Comparison of ENCODE assay signal across 20 cellular contexts in the genomic region with DNA sequence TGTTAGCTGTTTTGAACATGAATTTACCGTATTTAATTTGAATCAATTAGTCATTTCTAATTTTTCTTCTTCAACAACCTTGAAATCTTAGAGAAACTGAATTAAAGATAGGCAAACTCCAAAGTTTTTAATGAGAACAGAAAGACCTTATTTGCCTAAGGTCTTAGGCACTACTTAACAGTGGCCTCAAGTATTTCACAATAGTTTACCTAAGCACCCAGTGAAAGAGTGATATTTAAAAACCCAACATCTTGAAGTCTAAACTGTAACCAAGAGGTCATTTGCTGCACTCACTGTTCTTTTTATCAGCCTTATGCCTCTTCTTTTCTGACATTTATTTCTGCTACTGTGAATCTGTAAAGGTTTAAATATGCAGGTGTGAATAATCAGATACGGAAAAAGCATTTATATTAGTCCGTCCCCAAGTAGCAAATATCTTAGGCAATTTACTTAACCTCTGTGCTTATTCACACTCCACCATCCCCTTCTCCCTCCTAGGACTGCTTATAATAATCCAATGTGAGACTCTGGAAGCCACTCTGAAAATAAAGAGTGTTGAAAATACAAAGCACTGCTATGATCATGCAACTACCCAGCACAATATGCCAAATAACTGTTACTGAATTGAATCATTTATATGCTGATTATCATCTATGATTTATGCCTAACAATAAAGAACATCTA.
DNase-seq lines count a peak whose midpoint lies in the region; ATAC-seq, FAIRE-seq and TF ChIP-seq lines count a peak whose summit lies in the region.
"Had no signal": no experiment of that assay in that cellular context is flagged by ENCODE, and none has a peak within 500 bp of the region (broad histone marks: within the 10 kb centered on the region; RNA-seq: fewer than 3 reads in every experiment).

No MANE protein-coding gene starts in this region.

- no peak for TF ChIP-seq RAD21 in H1 (IDR thresholded peaks at IDR 0.05 in 1 of 2, conservative IDR thresholded peaks at IDR 0.05 in 1 of 2; ENCODE audit: low read depth in 2 of 2, low read length in 2 of 2)

- H3K4me2 ChIP-seq in H1 (ENCODE audit: insufficient read depth in 1 of 2, low read depth in 2 of 2, low read length in 2 of 2) = no peak overlapping the region
- H3K4me2 ChIP-seq: A549 had no signal

- TF ChIP-seq EP300 in H1 (IDR thresholded peaks at IDR 0.05; ENCODE audit: borderline replicate concordance in 1 of 2, low read depth in 2 of 2, low read length in 2 of 2) = no peak

- no peak overlapping the region for H4K91ac ChIP-seq in H1 (replicated peaks; ENCODE audit: insufficient read length, low read length)

- H4K20me1 ChIP-seq in H1 (replicated peaks in 1 of 2; ENCODE audit: control insufficient read depth in 1 of 2, insufficient read depth in 2 of 2, low read length in 2 of 2) = peaks cover 3 to 7% of the 10 kb centered on the region in 2 experiments

- H3K23me2 ChIP-seq in H1 (ENCODE audit: low read depth, low read length) = no peaks in the 10 kb centered on the region

- WGBS in H1 (ENCODE audit: extremely low coverage in 1 of 2, insufficient coverage in 1 of 2, insufficient read length in 1 of 2, insufficient replicate concordance in 2 of 2, low coverage in 1 of 2, low lambda C conversion rate in 2 of 2, missing lambda C conversion rate in 1 of 2), 2 experiments = 80% methylated on average over 3 of the region's 3 CpGs; no CpG with 5 or more reads in 1 of the 2 experiments

- H2AK5ac ChIP-seq in H1 (ENCODE audit: low read depth, low read length) = no peak overlapping the region

- H3K27ac ChIP-seq in 22Rv1 (peak overlapping the region; percentile 8; the same call in 1 of the 2 replicates), H1 (ENCODE audit: low read depth, low read length) (no peak overlapping the region)
- H3K27ac ChIP-seq: A549 had no signal

- no peaks in the 10 kb centered on the region for H3K9me3 ChIP-seq in H1 (ENCODE audit: insufficient read depth in 2 of 2, low read depth in 1 of 2, low read length in 1 of 2)
- H3K9me3 ChIP-seq: A549, BE2C had no signal

- peaks cover 6% of the 10 kb centered on the region for H3K79me1 ChIP-seq in H1 (ENCODE audit: low read depth, low read length)

- no peak for FAIRE-seq in H1 (lab: Jason Lieb, UNC)
- FAIRE-seq: A549, D721Med, H54 had no signal

- H3K18ac ChIP-seq in H1 (ENCODE audit: extremely low read depth, low read length) = no peak overlapping the region

- no peak overlapping the region for H2BK20ac ChIP-seq in H1 (ENCODE audit: low read length)

- H3K4me3 ChIP-seq in H1 (ENCODE audit: extremely low read depth in 1 of 4, insufficient read depth in 2 of 4, low read depth in 3 of 4, low read length in 4 of 4) = no peak overlapping the region
- H3K4me3 ChIP-seq: A549, GM12878 had no signal

- H3K4ac ChIP-seq in H1 (replicated peaks; ENCODE audit: insufficient read length, low read depth, low read length) = no peak overlapping the region

- H2BK12ac ChIP-seq in H1 (ENCODE audit: low read depth, low read length) = no peak overlapping the region

- H3K9ac ChIP-seq in H1 (replicated peaks in 1 of 4; ENCODE audit: extremely low read depth in 1 of 4, low read depth in 3 of 4, low read length in 3 of 4) = no peak overlapping the region

- H3K79me2 ChIP-seq in H1 (ENCODE audit: control insufficient read depth in 1 of 2, insufficient read depth in 2 of 2, low read length in 2 of 2) = peaks cover 0 to 28% of the 10 kb centered on the region in 2 experiments; a peak in 1 of 4 replicates

- no peaks in the 10 kb centered on the region for H3K36me3 ChIP-seq in H1 (ENCODE audit: control insufficient read depth in 2 of 4, insufficient read depth in 4 of 4, low read length in 3 of 4)
- H3K36me3 ChIP-seq: BE2C had no signal

- POLR2A ChIA-PET in H1 (lab: Charles Lee; ENCODE audit: partially characterized antibody) = no interaction called here

- H3K4me1 ChIP-seq in H1 (replicated peaks in 1 of 4; ENCODE audit: control insufficient read depth in 3 of 4, insufficient read depth in 4 of 4, low read length in 3 of 4) = peaks cover 0 to 13% (median 0%) of the 10 kb centered on the region in 4 experiments; a peak in 1 of 7 replicates
- H3K4me1 ChIP-seq: A549, BE2C had no signal

- H2AFZ ChIP-seq in H1 (ENCODE audit: low read length) = no peak overlapping the region

- TF ChIP-seq CTCF in 22Rv1 (IDR thresholded peaks at IDR 0.05) (no peak), H1 (IDR thresholded peaks at IDR 0.05; ENCODE audit: control extremely low read depth in 1 of 3, insufficient read depth in 1 of 3, low read depth in 1 of 3, low read length in 3 of 3) (no peak), nephron progenitor cell (IDR thresholded peaks at IDR 0.05) (no peak)

- H2BK15ac ChIP-seq in H1 (ENCODE audit: low read length) = no peak overlapping the region

- peaks cover under 1% of the 10 kb centered on the region for H3K36me3 Mint-ChIP-seq in nephron progenitor cell (ENCODE audit: low read depth)

- H3K4me3 Mint-ChIP-seq in nephron progenitor cell = no peak overlapping the region

- DNase-seq in DMS79 treated with DMSO at 0.1 percent for 48 hours (lab: John Stamatoyannopoulos, UW) = peak; percentile 66
- DNase-seq in H1 (ENCODE audit: low read depth in 1 of 2, low spot score in 2 of 2) = no peak
- no peak for DNase-seq in nephron progenitor cell
- DNase-seq in Kasumi-1 (lab: John Stamatoyannopoulos, UW) = no peak
- no peak for DNase-seq in kidney glomerular epithelial cell (lab: John Stamatoyannopoulos, UW)
- DNase-seq: BE2C, DND-41, KG1, NCI-H1105, NCI-H2081, NCI-H446, NCI-H526 treated with DMSO at 0.1 percent for 48 hours, Right ventricle myocardium superior, SW 1271 had no signal

- ATAC-seq in HG03175 (IDR thresholded peaks at IDR 0.05; ENCODE audit: unreplicated experiment) = no peak
- ATAC-seq: A549, GM12878 had no signal

- no peak overlapping the region for H2BK120ac ChIP-seq in H1 (replicated peaks; ENCODE audit: low read depth, low read length)

- H2BK5ac ChIP-seq in H1 (ENCODE audit: low read depth, low read length) = no peak overlapping the region

- no peaks in the 10 kb centered on the region for H3K27me3 ChIP-seq in H1 (replicated peaks in 1 of 4; ENCODE audit: control insufficient read depth in 3 of 4, extremely low read depth in 1 of 4, insufficient read depth in 3 of 4, low read length in 3 of 4)

- no peak overlapping the region for H3K14ac ChIP-seq in H1 (ENCODE audit: insufficient read length)

- H3K27ac Mint-ChIP-seq in nephron progenitor cell = peak overlapping the region; percentile 26

- TF ChIP-seq POLR2A in H1 (IDR thresholded peaks at IDR 0.05; ENCODE audit: control extremely low read depth in 1 of 2, low read depth in 2 of 2, low read length in 2 of 2) = no peak

- CTCF ChIA-PET in H1 (lab: Charles Lee; ENCODE audit: partially characterized antibody) = no interaction called here

- H3K56ac ChIP-seq in H1 (replicated peaks; ENCODE audit: insufficient read length, low read depth, low read length) = no peak overlapping the region

- no peak overlapping the region for H3K23ac ChIP-seq in H1 (ENCODE audit: insufficient read length)

- H3K9me3 Mint-ChIP-seq in nephron progenitor cell = no peaks in the 10 kb centered on the region

- no peaks in the 10 kb centered on the region for H3K27me3 Mint-ChIP-seq in nephron progenitor cell (ENCODE audit: low read depth, poor library complexity)

- H4K5ac ChIP-seq in H1 (ENCODE audit: insufficient read length, low read depth, low read length) = no peak overlapping the region

- no peak overlapping the region for H4K8ac ChIP-seq in H1 (ENCODE audit: extremely low read depth, insufficient read depth, low read length)

- H3K4me1 Mint-ChIP-seq in nephron progenitor cell = peaks cover 5% of the 10 kb centered on the region

TF ChIP-seq in H1, 55 proteins besides CTCF, POLR2A, EP300 and RAD21:
- TF ChIP-seq KDM4A (IDR thresholded peaks at IDR 0.05; ENCODE audit: low read depth, low read length, severe bottlenecking) = no peak
- peak; percentile 76 for TF ChIP-seq CEBPB (IDR thresholded peaks at IDR 0.05; ENCODE audit: low read depth, low read length)
